Comparison of ENCODE assay signal across 28 cellular contexts in genomic region chr12:85714425-85714824, GRCh38.
"Had no signal": no experiment of that assay in that cellular context is flagged by ENCODE, and none has a peak within 500 bp of the region (broad histone marks: within the 10 kb centered on the region; RNA-seq: fewer than 3 reads in every experiment).

No MANE protein-coding gene starts in this region.

- H3K4me1 ChIP-seq: neural progenitor cell, spleen, testis, transverse colon, upper lobe of right lung, uterus had no signal

- DNase-seq: naive thymus-derived CD4-positive, alpha-beta T cell; natural killer cell; occipital lobe; ovary; posterior cingulate gyrus; psoas muscle; right cardiac atrium; spleen; stimulated activated CD4-positive, alpha-beta T cell treated with anti-CD3 and anti-CD28 coated beads, Interleukin-12 subunit alpha, Interleukin-12 subunit beta, amount 100 ng/mL, for 4 hours; stimulated activated CD4-positive, alpha-beta T cell treated with anti-CD3 and anti-CD28 coated beads, Interleukin-1b, Interleukin-23, amount 100 ng/mL, for 48 hours; stimulated activated CD4-positive, alpha-beta T cell treated with anti-CD3 and anti-CD28 coated beads, Interleukin-4, amount 100 ng/mL, for 1 hour; stimulated activated CD4-positive, alpha-beta T cell treated with anti-CD3 and anti-CD28 coated beads, Interleukin-4, amount 100 ng/mL, for 4 hours; stimulated activated CD8-positive, alpha-beta memory T cell treated with anti-CD3 and anti-CD28 coated beads, Interleukin-4, amount 100 ng/mL, for 48 hours; stimulated activated naive CD4-positive, alpha-beta T cell; stimulated activated naive CD8-positive, alpha-beta T cell treated with anti-CD3 and anti-CD28 coated beads, Interleukin-15, amount 100 ng/mL, for 72 hours; stimulated activated naive CD8-positive, alpha-beta T cell treated with anti-CD3 and anti-CD28 coated beads, Interleukin-15, Interleukin-2, amounts not matched to agents 100 U/mL and 50 U/mL, for 24 hours; substantia nigra; testis; tibial artery; transverse colon; upper lobe of right lung; uterus had no signal

- H3K4me2 ChIP-seq: neural progenitor cell, smooth muscle cell had no signal

- H3K27ac ChIP-seq: neural progenitor cell, ovary, psoas muscle, skin epidermis, spleen, testis, transverse colon, upper lobe of right lung had no signal

- H3K4me3 ChIP-seq: neural progenitor cell, ovary, psoas muscle, skin epidermis, smooth muscle cell, spleen, suprapubic skin, testis, tibial artery, transverse colon, upper lobe of right lung, uterus had no signal

- H3K27me3 ChIP-seq: neural progenitor cell, ovary, spleen, suprapubic skin, testis, tibial artery, transverse colon, upper lobe of right lung, uterus had no signal

- H2AFZ ChIP-seq: neural progenitor cell had no signal

- H3K9ac ChIP-seq: neural progenitor cell had no signal

- ATAC-seq: naive thymus-derived CD4-positive, alpha-beta T cell; natural killer cell; psoas muscle; right cardiac atrium; sciatic nerve; stimulated activated memory B cell treated with anti-CD40 and anti-IgM and Interleukin-4, amounts not matched to agents 10 μg/mL and 1 μg/mL and 100 μg/mL, for 72 hours; stimulated activated naive CD8-positive, alpha-beta T cell treated with anti-CD3 and anti-CD28 coated beads, Interleukin-15, amount 100 ng/mL, for 72 hours; stimulated activated naive CD8-positive, alpha-beta T cell treated with anti-CD3 and anti-CD28 coated beads, Interleukin-15, Interleukin-2, amounts not matched to agents 100 U/mL and 50 U/mL, for 24 hours; upper lobe of right lung had no signal

- H3K36me3 ChIP-seq: neural progenitor cell, ovary, spleen, suprapubic skin, tibial artery, transverse colon, upper lobe of right lung, uterus had no signal

- H3K9me3 ChIP-seq: ovary, psoas muscle, suprapubic skin, testis, transverse colon, upper lobe of right lung, uterus had no signal
